In genomic region chr3:66425032-66425431, GRCh38 we compare ENCODE assay signal across 21 cellular contexts.
A peak's percentile ranks its signal among the peaks of the same experiment; 100 is the strongest.
DNase-seq lines count a peak whose midpoint lies in the region; ATAC-seq, FAIRE-seq and TF ChIP-seq lines count a peak whose summit lies in the region.
"Had no signal": no experiment of that assay in that cellular context is flagged by ENCODE, and none has a peak within 500 bp of the region (broad histone marks: within the 10 kb centered on the region; RNA-seq: fewer than 3 reads in every experiment).

No MANE protein-coding gene starts in this region.

- TF ChIP-seq POLR2A in HepG2 (IDR thresholded peaks at IDR 0.05; ENCODE audit: insufficient read depth in 1 of 2, low read depth in 2 of 2, low read length in 2 of 2) = no peak

- FAIRE-seq in HepG2 (lab: Jason Lieb, UNC) = no peak
- FAIRE-seq: A204.1 had no signal

- H3K36me3 ChIP-seq in liver (ENCODE audit: control insufficient read depth in 4 of 4, insufficient read depth in 3 of 4, low read depth in 1 of 4, low read length in 3 of 4) (no peaks in the 10 kb centered on the region), HepG2 (replicated peaks in 1 of 2; ENCODE audit: control insufficient read depth in 1 of 2, insufficient read depth in 2 of 2, low read length in 2 of 2) (no peaks in the 10 kb centered on the region; a peak in 2 of 5 replicates), rectal smooth muscle tissue (ENCODE audit: control insufficient read depth, insufficient read depth, low read length) (peaks cover 6% of the 10 kb centered on the region)

- no TSS peak for BruUV-seq in HepG2 (replicated peaks; lab: Mats Ljungman, UMichigan)

- H3K9ac ChIP-seq in liver (ENCODE audit: low read depth in 1 of 2, low read length in 2 of 2) (no peak overlapping the region), HepG2 (ENCODE audit: insufficient read depth, low read depth, low read length) (no peak overlapping the region), rectal smooth muscle tissue (ENCODE audit: low read length) (no peak overlapping the region)

- H3K27me3 ChIP-seq in liver (ENCODE audit: control insufficient read depth in 4 of 4, insufficient read depth in 4 of 4, low read length in 3 of 4) (no peaks in the 10 kb centered on the region), HepG2 (ENCODE audit: control insufficient read depth in 1 of 2, insufficient read depth in 2 of 2, low read length in 2 of 2) (no peaks in the 10 kb centered on the region), right cardiac atrium (ENCODE audit: control insufficient read depth, insufficient read depth) (no peaks in the 10 kb centered on the region), rectal smooth muscle tissue (ENCODE audit: control insufficient read depth, insufficient read depth, low read length) (no peaks in the 10 kb centered on the region)

- peaks cover 6 to 39% (median 26%) of the 10 kb centered on the region in 4 donors for H3K4me1 ChIP-seq in liver (ENCODE audit: control insufficient read depth in 4 of 4, insufficient read depth in 4 of 4, low read length in 3 of 4)
- peaks cover 31% of the 10 kb centered on the region for H3K4me1 ChIP-seq in HepG2 (ENCODE audit: insufficient read depth, low read length)
- H3K4me1 ChIP-seq in right cardiac atrium (ENCODE audit: control insufficient read depth, insufficient read depth, low read length) = peaks cover 13% of the 10 kb centered on the region
- peaks cover 55% of the 10 kb centered on the region for H3K4me1 ChIP-seq in rectal smooth muscle tissue (ENCODE audit: control insufficient read depth, insufficient read depth, low read length)

- H3K9me3 ChIP-seq in liver (ENCODE audit: control insufficient read depth in 4 of 4, low read length in 3 of 4) (no peaks in the 10 kb centered on the region), HepG2 (ENCODE audit: low read length) (peaks cover 19% of the 10 kb centered on the region), right cardiac atrium (ENCODE audit: control insufficient read depth, low read length) (no peaks in the 10 kb centered on the region)

- 31% methylated on average over 5 of the region's 5 CpGs for whole genome bisulfite sequencing in liver
- 100% methylated on average over 1 of the region's 5 CpGs for WGBS in HepG2 (ENCODE audit: low lambda C conversion rate)
- WGBS in right cardiac atrium = 41% methylated on average over 5 of the region's 5 CpGs

- POLR2A ChIA-PET in HepG2 (lab: Yijun Ruan, JAX) = no interaction called here

- H3K4me2 ChIP-seq in HepG2 (ENCODE audit: low read depth, low read length) = no peak overlapping the region
- H3K4me2 ChIP-seq: smooth muscle cell had no signal

- H3K27ac ChIP-seq in liver (ENCODE audit: low read depth in 1 of 2, low read length in 2 of 2) (peak overlapping the region; percentile 21 to 36), HepG2 (ENCODE audit: extremely low read length, insufficient read depth, low read length) (no peak overlapping the region), right cardiac atrium (ENCODE audit: low read length) (peak overlapping the region; percentile 75), rectal smooth muscle tissue (ENCODE audit: low read depth, low read length) (peak overlapping the region; percentile 84)

- TF ChIP-seq CTCF in liver (IDR thresholded peaks at IDR 0.05; ENCODE audit: low read depth, low read length, missing input control) (no peak), HepG2 (CRISPR knock-in tag; IDR thresholded peaks at IDR 0.05) (no peak), GM10266 (IDR thresholded peaks at IDR 0.05; ENCODE audit: control insufficient read depth, insufficient read depth, low read depth, missing control alignments) (no peak)

- no peak for DNase-seq in HepG2 (ENCODE audit: low spot score)
- DNase-seq in right cardiac atrium = peak; percentile 45 to 80 (median 79)
- DNase-seq in activated CD4-positive, alpha-beta T cell treated with anti-CD3 and anti-CD28 coated beads, Interleukin-2, amount 50 U/mL, for 4 hours = no peak
- DNase-seq in NCI-H2029 (lab: John Stamatoyannopoulos, UW) = no peak
- DNase-seq in GM10266 (ENCODE audit: extremely low spot score) = no peak
- no peak for DNase-seq in COLO668 (lab: John Stamatoyannopoulos, UW; ENCODE audit: unreplicated experiment)
- DNase-seq: activated CD8-positive, alpha-beta memory T cell treated with anti-CD3 and anti-CD28 coated beads, Interleukin-2, amount 10 ng/mL, durations not matched to agents 7 days and 5 days; activated naive CD4-positive, alpha-beta T cell treated with anti-CD3 and anti-CD28 coated beads for 36 hours; CD4-positive, alpha-beta memory T cell; cerebellar nuclear complex; DND-41; H7; NCI-H1092 treated with DMSO at 0.1 percent for 48 hours; NK-92 treated with Interleukin-12 subunit alpha and Interleukin-12 subunit beta, amount 100 ng/mL, for 24 hours; stimulated activated naive CD8-positive, alpha-beta T cell treated with anti-CD3 and anti-CD28 coated beads, Interleukin-15, Interleukin-2, amounts not matched to agents 100 U/mL and 50 U/mL, for 24 hours; T-helper 17 cell had no signal

- TF ChIP-seq EP300 in HepG2 (IDR thresholded peaks at IDR 0.05; ENCODE audit: low read depth in 2 of 2, low read length in 2 of 2) = no peak
- TF ChIP-seq EP300 in HepG2 (CRISPR knock-in tag; IDR thresholded peaks at IDR 0.05; ENCODE audit: borderline replicate concordance) = no peak

- CTCF ChIA-PET in HepG2 (lab: Yijun Ruan, JAX; ENCODE audit: low intra/inter-chr PET ratio, low total read pairs) = no interaction called here

- H3K4me3 ChIP-seq in liver (ENCODE audit: low read depth in 1 of 3, low read length in 3 of 3) (no peak overlapping the region), HepG2 (replicated peaks in 1 of 3; ENCODE audit: insufficient read depth in 1 of 3, low read depth in 2 of 3, low read length in 3 of 3) (no peak overlapping the region), right cardiac atrium (ENCODE audit: low read length) (no peak overlapping the region), rectal smooth muscle tissue (ENCODE audit: low read length) (peak overlapping the region; percentile 1)
- H3K4me3 ChIP-seq: smooth muscle cell had no signal

- TF ChIP-seq RAD21 in liver (IDR thresholded peaks at IDR 0.05) = peak in 1 of 2 donors; percentile 5
- no peak for TF ChIP-seq RAD21 in HepG2 (CRISPR knock-in tag; IDR thresholded peaks at IDR 0.05)

- in situ Hi-C loops in HepG2 (cut with HindIII; ENCODE audit: extremely low pct_ligation_motif_present, low pct_unique_long_range_greater_than_20kb) = no loop called here

- ATAC-seq in HepG2 (no peak), right cardiac atrium (peak; percentile 56 to 69)
- ATAC-seq: activated CD4-positive, CD25-positive, alpha-beta regulatory T cell treated with anti-CD3 and anti-CD28 coated beads, Interleukin-2, amount 50 U/mL, for 24 hours; activated CD8-positive, alpha-beta memory T cell treated with anti-CD3 and anti-CD28 coated beads, Interleukin-2, amount 10 ng/mL, durations not matched to agents 7 days and 5 days; stimulated activated naive CD8-positive, alpha-beta T cell treated with anti-CD3 and anti-CD28 coated beads, Interleukin-15, Interleukin-2, amounts not matched to agents 100 U/mL and 50 U/mL, for 24 hours; T-helper 17 cell had no signal

- peaks cover 19% of the 10 kb centered on the region for H3K79me2 ChIP-seq in HepG2 (ENCODE audit: insufficient read depth, low read length)

- intact Hi-C loops in HepG2 (cut with micrococcal nuclease; ENCODE audit: unreplicated experiment) (no loop called here), right cardiac atrium (cut with DNase I) (no loop called here)

- no peaks in the 10 kb centered on the region for H4K20me1 ChIP-seq in HepG2 (ENCODE audit: insufficient read depth, low read length)

- H2AFZ ChIP-seq in HepG2 (ENCODE audit: low read length) = no peak overlapping the region

TF ChIP-seq in liver, 16 proteins besides CTCF, POLR2A, EP300 and RAD21:
- peak in 1 of 2 donors; percentile 34 for TF ChIP-seq HNF4A (conservative IDR thresholded peaks at IDR 0.05)
- TF ChIP-seq YY1 (IDR thresholded peaks at IDR 0.05) = peak; percentile 43
- no peak for TF ChIP-seq ATF3 (IDR thresholded peaks at IDR 0.05)
- no peak for TF ChIP-seq MAX (IDR thresholded peaks at IDR 0.05)
- TF ChIP-seq NR2F2 (IDR thresholded peaks at IDR 0.05) = no peak
- TF ChIP-seq RXRA (IDR thresholded peaks at IDR 0.05) = peak in 1 of 2 donors; percentile 56

TF ChIP-seq in HepG2, 621 proteins besides CTCF, POLR2A, EP300 and RAD21 (continues in another document):
- TF ChIP-seq ZFY (CRISPR knock-in tag; IDR thresholded peaks at IDR 0.05) = no peak
- TF ChIP-seq HMG20B (CRISPR knock-in tag; conservative IDR thresholded peaks at IDR 0.05) = no peak
- no peak for TF ChIP-seq KDM6A (CRISPR knock-in tag; IDR thresholded peaks at IDR 0.05; ENCODE audit: low read depth)
- TF ChIP-seq ZNF503 (CRISPR knock-in tag; IDR thresholded peaks at IDR 0.05) = no peak
- TF ChIP-seq RFX1 (IDR thresholded peaks at IDR 0.05) = no peak

Comparison
In these comparisons a context has a peak if more than half of its experiments do, and no peak if none do; other contexts are left out.
1. DNase-seq: peak in right cardiac atrium (3 of 3); none in HepG2 (single experiment), activated CD4-positive, alpha-beta T cell treated with anti-CD3 and anti-CD28 coated beads, Interleukin-2, amount 50 U/mL, for 4 hours (0 of 2), NCI-H2029 (single experiment), GM10266 (single experiment) and COLO668 (single experiment).